8 cellular contexts compared by ENCODE assay signal in genomic region chr15:60649845-60650548, GRCh38.
DNase-seq lines count a peak whose midpoint lies in the region; ATAC-seq lines count a peak whose summit lies in the region.

No MANE protein-coding gene starts in this region.

- DNase-seq in activated gamma-delta T cell treated with anti-CD3 and anti-CD28 coated beads, Interleukin-2, amount 50 U/mL, for 16 hours (ENCODE audit: low read depth), result peak; percentile 33
- DNase-seq in stimulated activated CD4-positive, alpha-beta T cell treated with anti-CD3 and anti-CD28 coated beads, Interleukin-12 subunit alpha, Interleukin-12 subunit beta, amount 100 ng/mL, for 48 hours (ENCODE audit: low read depth in 2 of 3, low spot score in 1 of 3), result peak; percentile 33 to 52 (median 36)
- DNase-seq in GM03348 (ENCODE audit: low spot score) (no peak), SIG-M5 (lab: John Stamatoyannopoulos, UW) (no peak), OCI-M1 (lab: John Stamatoyannopoulos, UW) (no peak), middle frontal gyrus (ENCODE audit: extremely low spot score, low spot score) (no peak)

- ATAC-seq in GM18867 (IDR thresholded peaks at IDR 0.05; ENCODE audit: unreplicated experiment) (peak; percentile 74), HG03432 (IDR thresholded peaks at IDR 0.05; ENCODE audit: unreplicated experiment) (peak; percentile 71)

Comparison
In these comparisons a context has a peak if more than half of its experiments do, and no peak if none do; other contexts are left out.
1. DNase-seq: peak in activated gamma-delta T cell treated with anti-CD3 and anti-CD28 coated beads, Interleukin-2, amount 50 U/mL, for 16 hours (single experiment) and stimulated activated CD4-positive, alpha-beta T cell treated with anti-CD3 and anti-CD28 coated beads, Interleukin-12 subunit alpha, Interleukin-12 subunit beta, amount 100 ng/mL, for 48 hours (3 of 3); none in GM03348 (single experiment), SIG-M5 (single experiment), OCI-M1 (single experiment) and middle frontal gyrus (single experiment).